In the genomic region with DNA sequence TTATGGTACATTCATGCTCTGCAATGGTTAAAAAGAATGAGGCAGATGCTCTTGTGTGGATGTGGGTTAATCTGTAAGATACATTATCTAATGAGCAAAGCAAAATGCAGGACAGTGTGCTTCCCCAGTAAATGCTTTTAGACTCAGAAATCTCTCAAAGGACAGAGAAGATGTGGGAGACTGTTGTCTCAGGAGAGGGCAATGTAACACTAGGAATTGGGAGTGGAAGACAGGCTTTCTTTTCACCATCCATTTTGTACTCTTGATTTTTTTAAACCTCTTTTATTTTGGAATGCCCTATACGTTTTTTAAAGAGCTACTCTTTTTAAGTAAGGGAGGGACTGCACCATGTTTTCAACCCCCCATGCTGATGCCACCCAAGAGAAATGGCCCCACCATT, we compare ENCODE assay signal across 21 cellular contexts.
"Had no signal": no experiment of that assay in that cellular context is flagged by ENCODE, and none has a peak within 500 bp of the region (broad histone marks: within the 10 kb centered on the region; RNA-seq: fewer than 3 reads in every experiment).

No MANE protein-coding gene starts in this region.

- H3K9me3 ChIP-seq: colonic mucosa, esophagus squamous epithelium, gastrocnemius medialis, heart right ventricle, ovary, tibial nerve, vagina had no signal

- DNase-seq: activated CD4-positive, alpha-beta memory T cell treated with anti-CD3 and anti-CD28 coated beads for 36 hours; activated CD8-positive, alpha-beta memory T cell treated with anti-CD3 and anti-CD28 coated beads, Interleukin-2, amount 10 ng/mL, durations not matched to agents 7 days and 5 days; activated effector memory CD4-positive, alpha-beta T cell treated with Interleukin-2 at 50 U/mL for 16 hours; activated naive CD4-positive, alpha-beta T cell treated with anti-CD3 and anti-CD28 coated beads, Interleukin-2, amount 50 U/mL, for 16 hours; activated T-cell treated with anti-CD3 and anti-CD28 coated beads, Interleukin-2, amount 50 U/mL, for 1 hour; colonic mucosa; esophagus squamous epithelium; gastrocnemius medialis; heart right ventricle; left colon; ovary; stimulated activated CD4-positive, alpha-beta T cell treated with anti-CD3 and anti-CD28 coated beads, Interleukin-12 subunit alpha, Interleukin-12 subunit beta, amount 100 ng/mL, for 4 hours; stimulated activated CD4-positive, alpha-beta T cell treated with anti-CD3 and anti-CD28 coated beads, Interleukin-2, amount 100 ng/mL, for 24 hours; WERI-Rb-1 had no signal

- H3K4me1 ChIP-seq: colonic mucosa, esophagus squamous epithelium, gastrocnemius medialis, heart right ventricle, neural progenitor cell, tibial nerve, vagina had no signal

- ATAC-seq: activated CD8-positive, alpha-beta memory T cell treated with anti-CD3 and anti-CD28 coated beads, Interleukin-2, amount 10 ng/mL, durations not matched to agents 7 days and 5 days; gastrocnemius medialis; heart right ventricle; left colon had no signal

- H3K9me3 Mint-ChIP-seq: activated CD4-positive, alpha-beta memory T cell treated with anti-CD3 and anti-CD28 coated beads for 36 hours; neural progenitor cell had no signal

- H3K4me3 ChIP-seq: cardiac muscle cell, colonic mucosa, esophagus squamous epithelium, gastrocnemius medialis, heart right ventricle, lung, neural progenitor cell, ovary, tibial nerve, vagina had no signal

- H3K4me2 ChIP-seq: neural progenitor cell had no signal

- H3K27ac ChIP-seq: cardiac muscle cell, colonic mucosa, esophagus squamous epithelium, gastrocnemius medialis, heart right ventricle, neural progenitor cell, ovary, tibial nerve, vagina, WERI-Rb-1 had no signal

- H2AFZ ChIP-seq: neural progenitor cell had no signal

- H3K9ac ChIP-seq: neural progenitor cell had no signal

- H3K27me3 ChIP-seq: cardiac muscle cell, colonic mucosa, gastrocnemius medialis, neural progenitor cell, ovary, tibial nerve, vagina had no signal

- H3K27ac Mint-ChIP-seq: activated CD4-positive, alpha-beta memory T cell treated with anti-CD3 and anti-CD28 coated beads for 36 hours; activated CD8-positive, alpha-beta memory T cell treated with anti-CD3 and anti-CD28 coated beads, Interleukin-2, amount 10 ng/mL, durations not matched to agents 7 days and 5 days; neural progenitor cell had no signal

- H3K36me3 Mint-ChIP-seq: activated CD4-positive, alpha-beta memory T cell treated with anti-CD3 and anti-CD28 coated beads for 36 hours; activated CD8-positive, alpha-beta memory T cell treated with anti-CD3 and anti-CD28 coated beads, Interleukin-2, amount 10 ng/mL, durations not matched to agents 7 days and 5 days; neural progenitor cell had no signal

- FAIRE-seq: astrocyte, islet of Langerhans had no signal

- H3K27me3 Mint-ChIP-seq: activated CD4-positive, alpha-beta memory T cell treated with anti-CD3 and anti-CD28 coated beads for 36 hours; activated CD8-positive, alpha-beta memory T cell treated with anti-CD3 and anti-CD28 coated beads, Interleukin-2, amount 10 ng/mL, durations not matched to agents 7 days and 5 days had no signal

- H3K4me3 Mint-ChIP-seq: activated CD4-positive, alpha-beta memory T cell treated with anti-CD3 and anti-CD28 coated beads for 36 hours; activated CD8-positive, alpha-beta memory T cell treated with anti-CD3 and anti-CD28 coated beads, Interleukin-2, amount 10 ng/mL, durations not matched to agents 7 days and 5 days; neural progenitor cell had no signal

- H3K36me3 ChIP-seq: cardiac muscle cell, colonic mucosa, esophagus squamous epithelium, gastrocnemius medialis, heart right ventricle, neural progenitor cell, ovary, tibial nerve, vagina, WERI-Rb-1 had no signal
